14 cellular contexts compared by ENCODE assay signal in genomic region chr9:31445357-31445756, GRCh38.
"Had no signal": no experiment of that assay in that cellular context is flagged by ENCODE, and none has a peak within 500 bp of the region (broad histone marks: within the 10 kb centered on the region; RNA-seq: fewer than 3 reads in every experiment).

No MANE protein-coding gene starts in this region.

- H3K27me3 Mint-ChIP-seq: activated CD4-positive, alpha-beta T cell treated with anti-CD3 and anti-CD28 coated beads, Interleukin-2, amount 10 ng/mL, durations not matched to agents 7 days and 5 days; stimulated activated naive CD8-positive, alpha-beta T cell treated with anti-CD3 and anti-CD28 coated beads, Interleukin-15, Interleukin-2, amounts not matched to agents 100 ng/mL and 50 ng/mL, for 24 hours had no signal

- H3K27me3 ChIP-seq: gastroesophageal sphincter, upper lobe of left lung had no signal

- DNase-seq: activated CD4-positive, alpha-beta T cell treated with anti-CD3 and anti-CD28 coated beads, Interleukin-2, amount 10 ng/mL, durations not matched to agents 7 days and 5 days; activated CD4-positive, CD25-positive, alpha-beta regulatory T cell; activated CD8-positive, alpha-beta memory T cell treated with anti-CD3 and anti-CD28 coated beads for 24 hours; activated naive CD4-positive, alpha-beta T cell treated with anti-CD3 and anti-CD28 coated beads for 36 hours; central memory CD4-positive, alpha-beta T cell; cortex of kidney; effector memory CD4-positive, alpha-beta T cell; stimulated activated CD4-positive, alpha-beta T cell treated with anti-CD3 and anti-CD28 coated beads, Interleukin-2, amount 100 ng/mL, for 24 hours; upper lobe of left lung had no signal

- H3K27ac ChIP-seq: epithelial cell of prostate, gastroesophageal sphincter, upper lobe of left lung had no signal

- H3K36me3 Mint-ChIP-seq: mesothelial cell of epicardium had no signal

- H3K4me3 Mint-ChIP-seq: activated CD4-positive, alpha-beta T cell treated with anti-CD3 and anti-CD28 coated beads, Interleukin-2, amount 10 ng/mL, durations not matched to agents 7 days and 5 days; activated naive CD4-positive, alpha-beta T cell treated with anti-CD3 and anti-CD28 coated beads for 36 hours; mesothelial cell of epicardium; stimulated activated naive CD8-positive, alpha-beta T cell treated with anti-CD3 and anti-CD28 coated beads, Interleukin-15, Interleukin-2, amounts not matched to agents 100 ng/mL and 50 ng/mL, for 24 hours had no signal

- H3K4me1 ChIP-seq: gastroesophageal sphincter, upper lobe of left lung had no signal

- H3K4me3 ChIP-seq: gastroesophageal sphincter, upper lobe of left lung had no signal

- ATAC-seq: gastroesophageal sphincter, sciatic nerve had no signal

- H3K36me3 ChIP-seq: gastroesophageal sphincter, upper lobe of left lung had no signal

- H3K9me3 Mint-ChIP-seq: activated CD4-positive, alpha-beta T cell treated with anti-CD3 and anti-CD28 coated beads, Interleukin-2, amount 10 ng/mL, durations not matched to agents 7 days and 5 days; mesothelial cell of epicardium; stimulated activated naive CD8-positive, alpha-beta T cell treated with anti-CD3 and anti-CD28 coated beads, Interleukin-15, Interleukin-2, amounts not matched to agents 100 ng/mL and 50 ng/mL, for 24 hours had no signal

- H3K27ac Mint-ChIP-seq: activated CD4-positive, alpha-beta T cell treated with anti-CD3 and anti-CD28 coated beads, Interleukin-2, amount 10 ng/mL, durations not matched to agents 7 days and 5 days; activated naive CD4-positive, alpha-beta T cell treated with anti-CD3 and anti-CD28 coated beads for 36 hours; mesothelial cell of epicardium had no signal

- H3K9me3 ChIP-seq: gastroesophageal sphincter, upper lobe of left lung had no signal
